In the genomic region with DNA sequence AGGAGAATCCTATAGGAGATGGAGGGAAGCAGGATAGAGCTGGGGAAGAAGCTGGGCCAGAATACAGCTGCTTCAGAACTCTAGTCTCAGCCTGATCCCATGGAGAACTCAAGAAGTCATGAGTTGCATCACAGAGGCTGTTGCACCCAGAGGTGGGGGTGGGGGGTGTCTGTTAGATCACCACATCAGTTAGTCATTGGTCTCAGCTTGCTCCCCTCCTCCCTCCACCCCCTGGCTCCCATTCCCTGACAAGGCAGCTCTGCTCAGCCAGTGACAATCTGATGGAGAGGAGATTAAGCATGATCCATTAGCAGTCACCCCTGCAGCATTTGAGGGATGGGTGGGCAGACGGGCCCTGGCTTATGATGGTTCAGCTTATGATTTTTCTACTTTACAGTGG, we compare ENCODE assay signal across 16 cellular contexts. TPM values are rescaled to one million over a fixed set of nuclear protein-coding genes. Genes with fewer than 3 reads are reported as not detected.
DNase-seq lines count a peak whose midpoint lies in the region; FAIRE-seq and TF ChIP-seq lines count a peak whose summit lies in the region.
"Had no signal": no experiment of that assay in that cellular context is flagged by ENCODE, and none has a peak within 500 bp of the region (broad histone marks: within the 10 kb centered on the region; RNA-seq: fewer than 3 reads in every experiment).

No MANE protein-coding gene starts in this region.

- no peak overlapping the region for H2AFZ ChIP-seq in trophoblast cell (ENCODE audit: insufficient read depth, low read length, poor library complexity)
- H2AFZ ChIP-seq: PC-9 had no signal

- peak; percentile 55 for DNase-seq in AG04450 (ENCODE audit: low read depth, low spot score)
- DNase-seq in D341Med (ENCODE audit: low spot score): peak; percentile 34
- DNase-seq in NB4 (ENCODE audit: low read depth): peak; percentile 90
- DNase-seq in bronchial epithelial cell (ENCODE audit: low read depth): peak; percentile 35
- DNase-seq in SW480 (ENCODE audit: low spot score): no peak
- DNase-seq in trophoblast cell: no peak
- DNase-seq in NOMO-1 treated with dmso at 0.1 percent for 144 hours (lab: John Stamatoyannopoulos, UW; ENCODE audit: unreplicated experiment): no peak
- DNase-seq in HUDEP-2 (lab: John Stamatoyannopoulos, UW; ENCODE audit: unreplicated experiment in 76 of 76): no peak
- DNase-seq: activated CD4-positive, alpha-beta T cell treated with anti-CD3 and anti-CD28 coated beads, Interleukin-2, amount 50 U/mL, for 1 hour; anterior cingulate cortex; PC-9; small intestine had no signal

- H3K4ac ChIP-seq in trophoblast cell (ENCODE audit: low read depth, low read length): no peak overlapping the region

- H3K9ac ChIP-seq in trophoblast cell (ENCODE audit: low read length): no peak overlapping the region

- H4K8ac ChIP-seq in trophoblast cell (ENCODE audit: low read depth, low read length): no peak overlapping the region

- H3K27ac ChIP-seq in AG04450 (ENCODE audit: low read depth, low read length): peak overlapping the region; percentile 12
- H3K27ac ChIP-seq in trophoblast cell (ENCODE audit: low read depth, low read length): no peak overlapping the region
- H3K27ac ChIP-seq: coronary artery, esophagus muscularis mucosa, neutrophil, PC-9 had no signal

- no peak for TF ChIP-seq POLR2A in NB4 (IDR thresholded peaks at IDR 0.05; ENCODE audit: extremely low read depth, insufficient read length)

- CTCF ChIA-PET in AG04450 (lab: Charles Lee): interaction anchor here (0.6 to 2.8 kb wide), 4 partner anchors 11 to 186 kb away, joined by 5 to 22 read pairs (median 5); no protein-coding TSS in a partner anchor

- H3K4me3 ChIP-seq in AG04450 (ENCODE audit: low read depth, low read length) (no peak overlapping the region), NB4 (ENCODE audit: low read depth, low read length) (no peak overlapping the region), bronchial epithelial cell (ENCODE audit: low read depth, low read length) (no peak overlapping the region), trophoblast cell (ENCODE audit: low read depth, low read length) (no peak overlapping the region)
- H3K4me3 ChIP-seq: coronary artery, esophagus muscularis mucosa, PC-9 had no signal

- no peak overlapping the region for H4K91ac ChIP-seq in trophoblast cell (ENCODE audit: low read depth, low read length)

- no peaks in the 10 kb centered on the region for H3K36me3 ChIP-seq in bronchial epithelial cell (ENCODE audit: control insufficient read depth, insufficient read depth, low read length)
- no peaks in the 10 kb centered on the region for H3K36me3 ChIP-seq in trophoblast cell (ENCODE audit: control insufficient read depth in 1 of 2, insufficient read depth in 2 of 2, low read length in 2 of 2)
- H3K36me3 ChIP-seq: neutrophil had no signal

- no peak overlapping the region for H4K12ac ChIP-seq in trophoblast cell (ENCODE audit: low read depth, low read length)

- H3K4me1 ChIP-seq in trophoblast cell (ENCODE audit: control insufficient read depth in 1 of 2, insufficient read depth in 2 of 2, low read length in 2 of 2): no peaks in the 10 kb centered on the region

- no peak overlapping the region for H3K23ac ChIP-seq in trophoblast cell (ENCODE audit: low read length)

- H3K79me1 ChIP-seq in trophoblast cell (ENCODE audit: low read length): no peaks in the 10 kb centered on the region

- POLR2A ChIA-PET in AG04450 (lab: Yijun Ruan, JAX): interaction anchor here (0.5 to 1.2 kb wide), 4 partner anchors 18 to 157 kb away, joined by 3 to 5 read pairs (median 4); partner anchors contain the start of gene FGL2

- TF ChIP-seq CTCF in AG04450 (IDR thresholded peaks at IDR 0.05; ENCODE audit: low read depth, low read length) (no peak), NB4 (IDR thresholded peaks at IDR 0.05; ENCODE audit: low read depth, low read length) (no peak), bronchial epithelial cell (IDR thresholded peaks at IDR 0.05; ENCODE audit: insufficient read depth, low read length, severe bottlenecking) (no peak)

- H2BK12ac ChIP-seq in trophoblast cell (ENCODE audit: low read length): no peak overlapping the region

- H3K14ac ChIP-seq in trophoblast cell (ENCODE audit: low read length): no peak overlapping the region

- H3K9me3 ChIP-seq in AG04450 (ENCODE audit: control insufficient read depth, insufficient read depth, low read length) (no peaks in the 10 kb centered on the region; the same call in 1 of the 2 replicates), trophoblast cell (ENCODE audit: insufficient read depth, low read depth, low read length) (no peaks in the 10 kb centered on the region)
- H3K9me3 ChIP-seq: esophagus muscularis mucosa, neutrophil had no signal

- no CpG with 5 or more reads among the region's 1 CpG for WGBS in trophoblast cell (ENCODE audit: extremely low coverage, insufficient coverage, insufficient read length)

- no peak overlapping the region for H3K18ac ChIP-seq in trophoblast cell (ENCODE audit: low read length)

- no peak for FAIRE-seq in bronchial epithelial cell (lab: Jason Lieb, UNC)
- FAIRE-seq: G401.6, small intestine had no signal

- no peak overlapping the region for H2AK5ac ChIP-seq in trophoblast cell (ENCODE audit: low read length)

- H2BK5ac ChIP-seq in trophoblast cell (ENCODE audit: low read depth, low read length, poor library complexity): no peak overlapping the region

- H3K4me2 ChIP-seq in trophoblast cell (ENCODE audit: low read length): no peak overlapping the region
- H3K4me2 ChIP-seq: PC-9 had no signal

- H2BK120ac ChIP-seq in trophoblast cell (ENCODE audit: insufficient read depth, low read length, poor library complexity): no peak overlapping the region

- no peaks in the 10 kb centered on the region for H3K27me3 ChIP-seq in AG04450 (ENCODE audit: control insufficient read depth, insufficient read depth, low read length)
- H3K27me3 ChIP-seq in bronchial epithelial cell (ENCODE audit: control insufficient read depth, insufficient read depth, low read length): no peaks in the 10 kb centered on the region
- H3K27me3 ChIP-seq in trophoblast cell (ENCODE audit: insufficient read depth, low read length): no peaks in the 10 kb centered on the region
- H3K27me3 ChIP-seq: esophagus muscularis mucosa, neutrophil had no signal

- H3K79me2 ChIP-seq in trophoblast cell (ENCODE audit: control insufficient read depth, insufficient read depth, low read length, poor library complexity): no peaks in the 10 kb centered on the region

RNA-seq across cellular contexts. Expression of gene FGL2, which starts 58.4 kb away (rescaled TPM):
- polyA plus RNA-seq in AG04450 (2011; rRNA removed): 28.8 TPM in 2 replicates
- 11.8 and 15.1 TPM in 2 replicates for polyA minus RNA-seq in AG04450 (2011; rRNA and poly(A)+ RNA removed)
- under 0.01 and 0.53 TPM in 2 replicates for total RNA-seq in bronchial epithelial cell
- not detected in 2 replicates for polyA plus RNA-seq in trophoblast cell (2013)
- total RNA-seq: PC-9 had no signal

Comparison
In these comparisons a context has a peak if more than half of its experiments do, and no peak if none do; other contexts are left out.
1. DNase-seq: peak in AG04450 (single experiment), D341Med (single experiment), NB4 (single experiment) and bronchial epithelial cell (single experiment); none in SW480 (single experiment), trophoblast cell (0 of 2), NOMO-1 treated with dmso at 0.1 percent for 144 hours (single experiment) and HUDEP-2 (0 of 76).